Comparison of ENCODE assay signal across 19 cellular contexts in the genomic region with DNA sequence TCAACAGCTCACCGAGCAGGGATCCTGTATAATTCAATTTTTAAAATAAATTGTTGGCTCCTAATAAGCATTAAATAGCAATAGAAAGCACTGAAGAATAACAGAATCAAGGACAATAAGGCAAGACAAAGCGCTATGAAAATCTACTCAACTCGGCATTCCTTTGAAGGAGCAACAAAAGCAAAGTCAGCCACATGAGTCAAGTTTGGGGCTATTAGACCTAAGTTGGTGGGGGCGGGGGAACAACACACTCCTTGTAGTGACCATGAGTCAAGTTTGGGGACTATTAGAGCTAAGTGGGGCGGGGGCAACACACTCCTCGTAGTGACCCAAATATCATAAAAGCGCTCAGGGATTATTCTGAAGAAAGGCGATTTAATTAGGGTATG.
A peak's percentile ranks its signal among the peaks of the same experiment; 100 is the strongest.
DNase-seq lines count a peak whose midpoint lies in the region; ATAC-seq and TF ChIP-seq lines count a peak whose summit lies in the region.
"Had no signal": no experiment of that assay in that cellular context is flagged by ENCODE, and none has a peak within 500 bp of the region (broad histone marks: within the 10 kb centered on the region; RNA-seq: fewer than 3 reads in every experiment).

No MANE protein-coding gene starts in this region.

- H4K20me1 ChIP-seq in OCI-LY1 (ENCODE audit: insufficient read depth, low read length), result no peaks in the 10 kb centered on the region
- peaks cover 7% of the 10 kb centered on the region for H4K20me1 ChIP-seq in neural progenitor cell (ENCODE audit: low read depth)

- peak overlapping the region; percentile 42; the same call in 1 of the 2 replicates for H3K4me2 ChIP-seq in OCI-LY1 (ENCODE audit: low read length)
- H3K4me2 ChIP-seq in neural progenitor cell, result no peak overlapping the region

- H3K9ac ChIP-seq in OCI-LY1 (ENCODE audit: low read length) (no peak overlapping the region; the same call in 1 of the 2 replicates), neural progenitor cell (no peak overlapping the region)

- H3K4me3 ChIP-seq in OCI-LY1 (ENCODE audit: low read depth, low read length, poor library complexity, severe bottlenecking) (no peak overlapping the region), neural progenitor cell (no peak overlapping the region)

- no peaks in the 10 kb centered on the region for H3F3A ChIP-seq in OCI-LY1 (ENCODE audit: insufficient read depth, low read length)
- H3F3A ChIP-seq in neural progenitor cell (ENCODE audit: low read depth), result peaks cover 9% of the 10 kb centered on the region

- peak; percentile 33 for ATAC-seq in foreskin keratinocyte
- ATAC-seq: Right ventricle myocardium inferior had no signal

- H3K27ac ChIP-seq in OCI-LY1 (ENCODE audit: low read depth, low read length, poor library complexity, severe bottlenecking) (peak overlapping the region; percentile 63), foreskin keratinocyte (no peak overlapping the region), neural progenitor cell (no peak overlapping the region)

- H3K9me2 ChIP-seq in OCI-LY1 (ENCODE audit: low read depth, low read length), result no peaks in the 10 kb centered on the region

- no peaks in the 10 kb centered on the region for H3K27me3 ChIP-seq in OCI-LY1 (ENCODE audit: insufficient read depth, low read length)
- peaks cover 3% of the 10 kb centered on the region for H3K27me3 ChIP-seq in foreskin keratinocyte
- H3K27me3 ChIP-seq in neural progenitor cell, result no peaks in the 10 kb centered on the region
- H3K27me3 ChIP-seq: BE2C had no signal

- peaks cover 54% of the 10 kb centered on the region for H3K4me1 Mint-ChIP-seq in neural progenitor cell

- H3K79me2 ChIP-seq in OCI-LY1 (ENCODE audit: insufficient read depth, low read length) (0 out of 2 replicates have a peak, but pooled peaks cover 4% of the 10 kb centered on the region), neural progenitor cell (ENCODE audit: low read depth) (no peaks in the 10 kb centered on the region)

- TF ChIP-seq CTCF in OCI-LY1 (IDR thresholded peaks at IDR 0.05; ENCODE audit: low read length) (no peak), foreskin keratinocyte (conservative IDR thresholded peaks at IDR 0.05) (no peak), neural progenitor cell (IDR thresholded peaks at IDR 0.05) (no peak)

- H3K4me3 Mint-ChIP-seq in neural progenitor cell, result no peak overlapping the region
- H3K4me3 Mint-ChIP-seq: H9 had no signal

- no peak overlapping the region for H2AFZ ChIP-seq in OCI-LY1 (ENCODE audit: low read length)
- H2AFZ ChIP-seq in neural progenitor cell (replicated peaks), result no peak overlapping the region

- H3K9me3 ChIP-seq in OCI-LY1 (ENCODE audit: low read length), result no peaks in the 10 kb centered on the region
- H3K9me3 ChIP-seq in neural progenitor cell (ENCODE audit: low read depth), result no peaks in the 10 kb centered on the region
- H3K9me3 ChIP-seq: BE2C had no signal

- H3K9me3 Mint-ChIP-seq in neural progenitor cell, result peaks cover 4% of the 10 kb centered on the region
- H3K9me3 Mint-ChIP-seq: H9 had no signal

- H3K27ac Mint-ChIP-seq in neural progenitor cell, result peak overlapping the region; percentile 69

- peaks cover 7% of the 10 kb centered on the region for H3K27me3 Mint-ChIP-seq in neural progenitor cell (ENCODE audit: insufficient read depth, low read depth)

- H3K4me1 ChIP-seq in OCI-LY1 (ENCODE audit: insufficient read depth, low read length, severe bottlenecking) (peaks cover 53% of the 10 kb centered on the region), foreskin keratinocyte (peaks cover 5% of the 10 kb centered on the region), neural progenitor cell (peaks cover 24% of the 10 kb centered on the region)

- H3K36me3 Mint-ChIP-seq in neural progenitor cell, result no peaks in the 10 kb centered on the region

- H3K36me3 ChIP-seq in OCI-LY1 (ENCODE audit: insufficient read depth, low read length) (peaks cover 11% of the 10 kb centered on the region; the same call in 1 of the 2 replicates), neural progenitor cell (no peaks in the 10 kb centered on the region)
- H3K36me3 ChIP-seq: BE2C had no signal

- peak; percentile 57 for DNase-seq in astrocyte of the hippocampus (ENCODE audit: low read depth, low spot score)
- DNase-seq in foreskin keratinocyte, result no peak
- DNase-seq in neural progenitor cell (ENCODE audit: low spot score), result no peak
- DNase-seq in NCI-H345 treated with DMSO at 0.1 percent for 48 hours (lab: John Stamatoyannopoulos, UW; ENCODE audit: unreplicated experiment), result no peak
- DNase-seq in NCI-H146 (lab: John Stamatoyannopoulos, UW), result no peak
- DNase-seq in NCI-H82 treated with DMSO at 0.1 percent for 48 hours (lab: John Stamatoyannopoulos, UW; ENCODE audit: unreplicated experiment), result no peak
- DNase-seq in mesenteric fat pad (ENCODE audit: low spot score), result no peak
- DNase-seq: BE2C; H9; KBM-7; NCI-H1092; NCI-H1436 treated with DMSO at 0.1 percent for 48 hours; NCI-H2029; NCI-H2227 treated with DMSO at 0.1 percent for 48 hours; NCI-H510A treated with DMSO at 0.1 percent for 48 hours; NCI-H748 treated with DMSO at 0.1 percent for 48 hours; NK-92 treated with Interleukin-12 subunit alpha and Interleukin-12 subunit beta, amount 100 ng/mL, for 24 hours had no signal
